ENCODE assay signal across 22 cellular contexts in genomic region chr3:55583475-55583874, GRCh38.
DNase-seq lines count a peak whose midpoint lies in the region; ATAC-seq and TF ChIP-seq lines count a peak whose summit lies in the region.
"Had no signal": no experiment of that assay in that cellular context is flagged by ENCODE, and none has a peak within 500 bp of the region (broad histone marks: within the 10 kb centered on the region; RNA-seq: fewer than 3 reads in every experiment).

No MANE protein-coding gene starts in this region.

- no peak overlapping the region for H3K23ac ChIP-seq in mesenchymal stem cell (ENCODE audit: low read length in 2 of 2)

- peaks cover 19% of the 10 kb centered on the region for H3K4me1 ChIP-seq in A673 (ENCODE audit: insufficient read depth, low read length, poor library complexity, severe bottlenecking)
- H3K4me1 ChIP-seq in mesenchymal stem cell (ENCODE audit: control insufficient read depth, insufficient read depth, low read depth, low read length) = no peaks in the 10 kb centered on the region
- H3K4me1 ChIP-seq in sigmoid colon = peaks cover 0 to 47% (median 21%) of the 10 kb centered on the region in 4 donors

- H4K91ac ChIP-seq in mesenchymal stem cell (ENCODE audit: low read length) = no peak overlapping the region

- WGBS in mesenchymal stem cell = 60% methylated on average over 2 of the region's 3 CpGs
- WGBS in sigmoid colon, 2 donors = 74 to 82% methylated on average over 3 of the region's 3 CpGs

- H3K4me3 ChIP-seq in A673 (ENCODE audit: low read depth, low read length, poor library complexity, severe bottlenecking) (no peak overlapping the region), SK-N-MC (no peak overlapping the region), mesenchymal stem cell (ENCODE audit: insufficient read depth in 1 of 2, low read depth in 1 of 2, low read length in 2 of 2) (no peak overlapping the region), sigmoid colon (no peak overlapping the region)
- H3K4me3 ChIP-seq: BLaER1 treated with 17β-estradiol and CSF1 and Interleukin-3, amounts not matched to agents 10 nM and 100 nM; GM12878 had no signal

- ATAC-seq in HG03520 (IDR thresholded peaks at IDR 0.05; ENCODE audit: unreplicated experiment) = no peak
- ATAC-seq: GM12878 had no signal

- POLR2A ChIA-PET in A673 (lab: Charles Lee; ENCODE audit: low non-redundant PET) = no interaction called here

- TF ChIP-seq EP300 in sigmoid colon (IDR thresholded peaks at IDR 0.05) = no peak

- H3K9ac ChIP-seq in SK-N-MC (ENCODE audit: insufficient read length) (no peak overlapping the region), mesenchymal stem cell (ENCODE audit: low read length) (no peak overlapping the region)
- H3K9ac ChIP-seq: BLaER1 treated with 17β-estradiol and CSF1 and Interleukin-3, amounts not matched to agents 10 nM and 100 nM had no signal

- no peak overlapping the region for H3K4ac ChIP-seq in mesenchymal stem cell (ENCODE audit: low read depth in 1 of 2, low read length in 2 of 2)

- BruUV-seq in A673 (replicated peaks; lab: Mats Ljungman, UMichigan) = no TSS peak

- no peak overlapping the region for H4K8ac ChIP-seq in mesenchymal stem cell (ENCODE audit: low read length)

- H3K27ac ChIP-seq in A673 (ENCODE audit: low read depth, low read length, poor library complexity, severe bottlenecking) = peak overlapping the region; percentile 42
- peak overlapping the region; percentile 91 for H3K27ac ChIP-seq in SK-N-MC
- H3K27ac ChIP-seq in mesenchymal stem cell (ENCODE audit: low read length, poor library complexity, severe bottlenecking) = no peak overlapping the region
- H3K27ac ChIP-seq in sigmoid colon = no peak overlapping the region
- H3K27ac ChIP-seq: 22Rv1; BLaER1 treated with 17β-estradiol and CSF1 and Interleukin-3, amounts not matched to agents 10 nM and 100 nM; C4-2B had no signal

- CTCF ChIA-PET in A673 (lab: Charles Lee) = interaction anchor here (1.3 kb wide), 1 partner anchor 440 kb away, joined by 6 read pairs; no protein-coding TSS in a partner anchor

- no peak overlapping the region for H3K4me2 ChIP-seq in mesenchymal stem cell (ENCODE audit: low read length, poor library complexity, severe bottlenecking)
- H3K4me2 ChIP-seq: BLaER1 treated with 17β-estradiol and CSF1 and Interleukin-3, amounts not matched to agents 10 nM and 100 nM had no signal

- H3K14ac ChIP-seq in mesenchymal stem cell (ENCODE audit: low read length in 2 of 2) = no peak overlapping the region

- no peaks in the 10 kb centered on the region for H3K36me3 Mint-ChIP-seq in CD14-positive monocyte
- H3K36me3 Mint-ChIP-seq: CD4-positive, alpha-beta memory T cell; CD4-positive, CD25-positive, alpha-beta regulatory T cell; CD8-positive, alpha-beta memory T cell had no signal

- peaks cover 1 to 8% (median 6%) of the 10 kb centered on the region in 3 donors for H3K27me3 Mint-ChIP-seq in CD14-positive monocyte (ENCODE audit: low read depth in 3 of 3)
- H3K27me3 Mint-ChIP-seq: CD4-positive, CD25-positive, alpha-beta regulatory T cell had no signal

- H3K36me3 ChIP-seq in A673 (ENCODE audit: insufficient read depth, low read length, poor library complexity, severe bottlenecking) (no peaks in the 10 kb centered on the region), SK-N-MC (ENCODE audit: insufficient read depth, low read length) (no peaks in the 10 kb centered on the region), mesenchymal stem cell (ENCODE audit: control insufficient read depth in 1 of 2, insufficient read depth in 2 of 2, low read depth in 1 of 2, low read length in 2 of 2) (no peaks in the 10 kb centered on the region), sigmoid colon (no peaks in the 10 kb centered on the region)
- H3K36me3 ChIP-seq: BLaER1 treated with 17β-estradiol and CSF1 and Interleukin-3, amounts not matched to agents 10 nM and 100 nM had no signal

- H2BK15ac ChIP-seq in mesenchymal stem cell (ENCODE audit: low read depth, poor library complexity, severe bottlenecking) = no peak overlapping the region

- TF ChIP-seq CTCF in A673 (conservative IDR thresholded peaks at IDR 0.05; ENCODE audit: low read depth, low read length) = no peak
- TF ChIP-seq CTCF in sigmoid colon (IDR thresholded peaks at IDR 0.05) = no peak
- TF ChIP-seq CTCF in CD14-positive monocyte (IDR thresholded peaks at IDR 0.05) = no peak

- intact Hi-C loops in A673 (cut with micrococcal nuclease; ENCODE audit: unreplicated experiment) (no loop called here), sigmoid colon (cut with DNase I) (no loop called here), CD14-positive monocyte (cut with micrococcal nuclease) (no loop called here)

- peak; percentile 64 for DNase-seq in A673 (ENCODE audit: low spot score)
- DNase-seq in SK-N-MC (ENCODE audit: low read depth, low spot score) = peak; percentile 79
- DNase-seq in mesenchymal stem cell = no peak
- peak; percentile 15 for DNase-seq in sigmoid colon
- DNase-seq in DMS53 treated with DMSO at 0.1 percent for 48 hours (lab: John Stamatoyannopoulos, UW; ENCODE audit: unreplicated experiment) = no peak
- DNase-seq in CD14-positive monocyte (ENCODE audit: low spot score) = no peak
- DNase-seq: AML-193; CD4-positive, alpha-beta memory T cell; CD4-positive, CD25-positive, alpha-beta regulatory T cell; CD8-positive, alpha-beta memory T cell; COR-L47; DMS 273 treated with DMSO at 0.1 percent for 48 hours; DMS153; DMS53; DMS79 treated with DMSO at 0.1 percent for 48 hours; GDM1 had no signal

- H3K18ac ChIP-seq in mesenchymal stem cell (ENCODE audit: low read depth in 1 of 2, low read length in 2 of 2) = no peak overlapping the region

- no peak overlapping the region for H2BK5ac ChIP-seq in mesenchymal stem cell (ENCODE audit: low read depth, low read length, poor library complexity, severe bottlenecking)

- H3K9me3 Mint-ChIP-seq in CD14-positive monocyte = peaks cover 0 to 7% (median 4%) of the 10 kb centered on the region in 7 donors

- H3K27ac Mint-ChIP-seq in CD14-positive monocyte = no peak overlapping the region
- H3K27ac Mint-ChIP-seq: B cell; CD4-positive, alpha-beta memory T cell; CD4-positive, CD25-positive, alpha-beta regulatory T cell; CD8-positive, alpha-beta memory T cell had no signal

- H2AFZ ChIP-seq in mesenchymal stem cell (ENCODE audit: low read depth, low read length) = no peak overlapping the region

- peaks cover 5% of the 10 kb centered on the region for H3K4me1 Mint-ChIP-seq in CD14-positive monocyte
- H3K4me1 Mint-ChIP-seq: B cell; CD4-positive, alpha-beta memory T cell; CD8-positive, alpha-beta memory T cell had no signal

- peak overlapping the region; percentile 15 for H2BK12ac ChIP-seq in mesenchymal stem cell (ENCODE audit: low read length in 2 of 2)

- H3K9me3 ChIP-seq in A673 (ENCODE audit: low read depth, low read length, poor library complexity, severe bottlenecking) = no peaks in the 10 kb centered on the region
- no peaks in the 10 kb centered on the region for H3K9me3 ChIP-seq in SK-N-MC (ENCODE audit: low read depth, low read length)
- no peaks in the 10 kb centered on the region for H3K9me3 ChIP-seq in mesenchymal stem cell (ENCODE audit: control insufficient read depth, low read length)
- no peaks in the 10 kb centered on the region for H3K9me3 ChIP-seq in sigmoid colon

- no peak overlapping the region for H3K4me3 Mint-ChIP-seq in CD14-positive monocyte
- H3K4me3 Mint-ChIP-seq: B cell; CD4-positive, alpha-beta memory T cell; CD4-positive, CD25-positive, alpha-beta regulatory T cell; CD8-positive, alpha-beta memory T cell had no signal

- no peak overlapping the region for H2BK120ac ChIP-seq in mesenchymal stem cell (ENCODE audit: low read depth, low read length)

- TF ChIP-seq POLR2A in sigmoid colon (IDR thresholded peaks at IDR 0.05) = no peak

- no peaks in the 10 kb centered on the region for H3K79me1 ChIP-seq in mesenchymal stem cell (replicated peaks; ENCODE audit: low read length, poor library complexity, severe bottlenecking)

- no peak overlapping the region for H2AK5ac ChIP-seq in mesenchymal stem cell (ENCODE audit: low read length, severe bottlenecking)

- H3K27me3 ChIP-seq in A673 (replicated peaks; ENCODE audit: insufficient read depth, low read depth, low read length, poor library complexity) (no peaks in the 10 kb centered on the region), mesenchymal stem cell (ENCODE audit: control insufficient read depth in 1 of 2, insufficient read depth in 1 of 2, low read length in 2 of 2) (peaks cover 4 to 61% of the 10 kb centered on the region in 2 experiments), sigmoid colon (no peaks in the 10 kb centered on the region)
- H3K27me3 ChIP-seq: BLaER1 treated with 17β-estradiol and CSF1 and Interleukin-3, amounts not matched to agents 10 nM and 100 nM had no signal

Comparison
In these comparisons a context has a peak if more than half of its experiments do, and no peak if none do; other contexts are left out.
1. DNase-seq: peak in A673 (single experiment), SK-N-MC (single experiment) and sigmoid colon (single experiment); none in mesenchymal stem cell (single experiment), DMS53 treated with DMSO at 0.1 percent for 48 hours (single experiment) and CD14-positive monocyte (single experiment).
2. H3K27ac ChIP-seq: peak in A673 (single experiment) and SK-N-MC (single experiment); none in mesenchymal stem cell (single experiment) and sigmoid colon (0 of 4).